ENCODE assay signal across 8 cellular contexts in the genomic region with DNA sequence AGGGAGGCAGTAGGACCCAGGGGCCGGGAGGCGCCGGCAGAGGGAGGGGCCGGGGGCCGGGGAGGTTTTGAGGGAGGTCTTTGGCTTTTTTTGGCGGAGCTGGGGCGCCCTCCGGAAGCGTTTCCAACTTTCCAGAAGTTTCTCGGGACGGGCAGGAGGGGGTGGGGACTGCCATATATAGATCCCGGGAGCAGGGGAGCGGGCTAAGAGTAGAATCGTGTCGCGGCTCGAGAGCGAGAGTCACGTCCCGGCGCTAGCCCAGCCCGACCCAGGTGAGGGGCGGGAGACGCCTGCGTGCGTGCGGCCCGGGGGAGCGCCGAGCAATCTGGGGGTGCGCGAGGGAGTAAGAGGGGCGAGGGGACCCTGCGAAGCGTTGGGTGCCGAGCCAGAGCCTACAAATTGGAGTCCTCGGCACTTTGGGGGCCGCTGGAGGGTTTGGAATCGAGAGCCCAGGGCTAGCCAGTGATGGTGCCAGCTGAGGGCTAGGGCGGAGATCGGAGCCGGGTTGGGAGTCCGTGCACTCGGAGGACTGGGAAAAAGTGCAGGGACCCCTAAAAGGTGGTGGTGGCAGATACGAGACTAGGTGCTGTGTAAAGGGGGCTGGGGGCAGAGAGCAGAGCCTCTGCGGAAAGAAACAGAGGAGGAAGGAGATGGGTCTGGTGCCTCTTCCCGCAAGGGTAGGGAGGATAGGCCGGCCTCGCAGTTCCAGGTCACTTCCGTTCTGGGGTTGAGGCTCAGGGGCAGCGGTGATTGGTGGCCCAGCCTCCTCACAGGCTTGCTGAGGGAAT. TPM values are rescaled to one million over a fixed set of nuclear protein-coding genes. Genes with fewer than 3 reads are reported as not detected.
DNase-seq lines count a peak whose midpoint lies in the region; ATAC-seq and TF ChIP-seq lines count a peak whose summit lies in the region.

A gene (plus strand): TSS at position 206 of the 788 bp plus-strand sequence. CDS start 4,097 bp downstream, outside the sequence.

- peaks cover 21 to 26% (median 25%) of the 10 kb centered on the region in 3 donors for H3K4me1 Mint-ChIP-seq in naive B cell
- peaks cover 29% of the 10 kb centered on the region for H3K4me1 Mint-ChIP-seq in stimulated activated naive CD8-positive, alpha-beta T cell treated with anti-CD3 and anti-CD28 coated beads, Interleukin-15, Interleukin-2, amounts not matched to agents 100 ng/mL and 50 ng/mL, for 24 hours (ENCODE audit: low read depth)

- H3K36me3 ChIP-seq in HUES64 (ENCODE audit: insufficient read depth, low read length): peaks cover 29% of the 10 kb centered on the region
- peaks cover 20% of the 10 kb centered on the region for H3K36me3 ChIP-seq in fibroblast of lung (ENCODE audit: control insufficient read depth, insufficient read depth, low read length)

- no peaks in the 10 kb centered on the region for H3K9me3 Mint-ChIP-seq in naive B cell
- H3K9me3 Mint-ChIP-seq in stimulated activated naive CD8-positive, alpha-beta T cell treated with anti-CD3 and anti-CD28 coated beads, Interleukin-15, Interleukin-2, amounts not matched to agents 100 ng/mL and 50 ng/mL, for 24 hours: no peaks in the 10 kb centered on the region

- peaks cover 1 to 19% (median 13%) of the 10 kb centered on the region in 3 donors for H3K27me3 Mint-ChIP-seq in naive B cell
- no peaks in the 10 kb centered on the region for H3K27me3 Mint-ChIP-seq in stimulated activated naive CD8-positive, alpha-beta T cell treated with anti-CD3 and anti-CD28 coated beads, Interleukin-15, Interleukin-2, amounts not matched to agents 100 ng/mL and 50 ng/mL, for 24 hours

- H3K27me3 ChIP-seq in HUES64 (ENCODE audit: insufficient read depth, low read length) (no peaks in the 10 kb centered on the region), fibroblast of lung (ENCODE audit: control insufficient read depth, insufficient read depth, low read length) (no peaks in the 10 kb centered on the region)

- peak within 1 kb of the TSS; percentile 79 for H3K4me2 ChIP-seq in fibroblast of lung (ENCODE audit: extremely low read depth, insufficient read depth, low read length)

- H3K36me3 Mint-ChIP-seq in naive B cell: no peaks in the 10 kb centered on the region
- H3K36me3 Mint-ChIP-seq in stimulated activated naive CD8-positive, alpha-beta T cell treated with anti-CD3 and anti-CD28 coated beads, Interleukin-15, Interleukin-2, amounts not matched to agents 100 ng/mL and 50 ng/mL, for 24 hours (ENCODE audit: low read depth): no peaks in the 10 kb centered on the region

- ATAC-seq in GM21390 (IDR thresholded peaks at IDR 0.05; ENCODE audit: unreplicated experiment) (peak; percentile 76), naive B cell (ENCODE audit: low read depth in 2 of 2) (peak; percentile 76 to 79)

- peaks cover 6% of the 10 kb centered on the region for H4K20me1 ChIP-seq in fibroblast of lung (ENCODE audit: control insufficient read depth, extremely low read depth, insufficient read depth, low read length)

- H3K27ac Mint-ChIP-seq in naive B cell: peak within 1 kb of the TSS; percentile 76 to 87 (median 78)
- peak within 1 kb of the TSS; percentile 99 for H3K27ac Mint-ChIP-seq in stimulated activated naive CD8-positive, alpha-beta T cell treated with anti-CD3 and anti-CD28 coated beads, Interleukin-15, Interleukin-2, amounts not matched to agents 100 ng/mL and 50 ng/mL, for 24 hours

- WGBS in HUES64: under 1% methylated on average over 51 of the region's 51 CpGs

- peak within 1 kb of the TSS; percentile 89 to 98 (median 96) for H3K4me3 Mint-ChIP-seq in naive B cell
- peak within 1 kb of the TSS; percentile 99 for H3K4me3 Mint-ChIP-seq in stimulated activated naive CD8-positive, alpha-beta T cell treated with anti-CD3 and anti-CD28 coated beads, Interleukin-15, Interleukin-2, amounts not matched to agents 100 ng/mL and 50 ng/mL, for 24 hours

- H3K27ac ChIP-seq in HUES64 (ENCODE audit: low read depth, low read length): peak within 1 kb of the TSS; percentile 99
- peak within 1 kb of the TSS; percentile 91 for H3K27ac ChIP-seq in fibroblast of lung (ENCODE audit: insufficient read depth, low read length)

- H3K9ac ChIP-seq in HUES64 (ENCODE audit: low read depth, low read length): peak within 1 kb of the TSS; percentile 99
- peak within 1 kb of the TSS; percentile 94 for H3K9ac ChIP-seq in fibroblast of lung (ENCODE audit: insufficient read depth, low read length)

- no peak for TF ChIP-seq CTCF in fibroblast of lung (conservative IDR thresholded peaks at IDR 0.05 in 1 of 2, IDR thresholded peaks at IDR 0.05 in 1 of 2; ENCODE audit: low read depth in 1 of 2, low read length in 2 of 2)

- DNase-seq in CMK (ENCODE audit: low read depth) (peak; percentile 93), RPMI8226 (peak; percentile 84), fibroblast of lung (ENCODE audit: low read depth in 2 of 2) (peak; percentile 87 to 92), naive B cell (peak; percentile 30)
- DNase-seq in activated T-helper 1 cell treated with anti-CD3 and anti-CD28 coated beads, Interleukin-2, amount 50 U/mL, for 16 hours (ENCODE audit: low read depth in 1 of 2, low spot score in 1 of 2): peak; percentile 21 to 44

- peaks cover 55% of the 10 kb centered on the region for H3K79me2 ChIP-seq in fibroblast of lung (ENCODE audit: control insufficient read depth, insufficient read depth, low read length)

- H2AFZ ChIP-seq in fibroblast of lung (ENCODE audit: low read length): no peak within 1 kb of the TSS

- H3K9me3 ChIP-seq in HUES64 (ENCODE audit: insufficient read depth, low read depth, low read length): no peaks in the 10 kb centered on the region
- no peaks in the 10 kb centered on the region for H3K9me3 ChIP-seq in fibroblast of lung (ENCODE audit: control insufficient read depth, insufficient read depth, low read depth, low read length)

- H3K4me3 ChIP-seq in HUES64 (ENCODE audit: low read length) (peak within 1 kb of the TSS; percentile 92), fibroblast of lung (replicated peaks in 1 of 4; ENCODE audit: control extremely low read depth in 1 of 4, insufficient read depth in 1 of 4, low read depth in 3 of 4, low read length in 4 of 4) (peak within 1 kb of the TSS; percentile 89 to 99 (median 99))

- peaks cover 62% of the 10 kb centered on the region for H3K4me1 ChIP-seq in HUES64 (ENCODE audit: insufficient read depth, low read length)
- H3K4me1 ChIP-seq in fibroblast of lung (ENCODE audit: control insufficient read depth, extremely low read depth, insufficient read depth, low read length): peaks cover 50% of the 10 kb centered on the region

RNA-seq across cellular contexts. Expression of the gene that starts here (rescaled TPM):
- polyA plus RNA-seq in HUES64 (2013, experiment 1 of 2): 358 TPM
- 392 TPM for polyA plus RNA-seq in HUES64 (2013, experiment 2 of 2)
- total RNA-seq in fibroblast of lung: 750 and 828 TPM in 2 replicates
- 373 and 491 TPM in 2 replicates for polyA plus RNA-seq in fibroblast of lung
- 777 and 1,001 TPM in 2 replicates for polyA plus RNA-seq in fibroblast of lung (2012)
- 802 and 1,363 TPM in 2 replicates for polyA minus RNA-seq in fibroblast of lung (ENCODE audit: low replicate concordance)
- 1 to 10 TPM in 2 of 6 donors, under 1 TPM in 3, not detected in 1; 0.40 to 1.4 (median 0.85) TPM for polyA plus RNA-seq in naive B cell (ENCODE audit: low read depth in 6 of 6)

Comparison
In these comparisons a context has a peak if more than half of its experiments do, and no peak if none do; other contexts are left out.
1. Peak in every context shown above with its lines: DNase-seq, ATAC-seq, H3K4me3 ChIP-seq and H3K27ac ChIP-seq.
2. RNA of the gene that starts here (polyA plus RNA-seq): 373 to 1,001 TPM in fibroblast of lung; 0.40 to 1.4 TPM in naive B cell; every median in the first group is over 100 times any median in the second.
3. DNase-seq: peak in every context shown above with its lines; median percentile 93 in CMK; 90 in fibroblast of lung; 84 in RPMI8226; 32 in activated T-helper 1 cell treated with anti-CD3 and anti-CD28 coated beads, Interleukin-2, amount 50 U/mL, for 16 hours; 30 in naive B cell.